Comparison of ENCODE assay signal across 25 cellular contexts in genomic region chr2:224241812-224242211, GRCh38.
"Had no signal": no experiment of that assay in that cellular context is flagged by ENCODE, and none has a peak within 500 bp of the region (broad histone marks: within the 10 kb centered on the region; RNA-seq: fewer than 3 reads in every experiment).

No MANE protein-coding gene starts in this region.

- H3K4me3 ChIP-seq: left lung, lower lobe of right lung, ovary, right atrium auricular region, skin epidermis, spleen, tibial nerve, vagina had no signal

- H3K36me3 Mint-ChIP-seq: immature natural killer cell; mesothelial cell of epicardium; naive B cell; stimulated activated effector memory CD8-positive, alpha-beta T cell treated with anti-CD3 and anti-CD28 coated beads, Interleukin-12 subunit alpha, Interleukin-12 subunit beta, amount 100 ng/mL, for 72 hours; type B pancreatic cell had no signal

- H3K27me3 ChIP-seq: ovary, right atrium auricular region, tibial nerve, vagina had no signal

- H3K36me3 ChIP-seq: left lung, lower lobe of right lung, ovary, right atrium auricular region, spleen, tibial nerve, vagina had no signal

- H3K27ac Mint-ChIP-seq: immature natural killer cell; mesothelial cell of epicardium; naive B cell; natural killer cell; progenitor cell of endocrine pancreas; stimulated activated effector memory CD8-positive, alpha-beta T cell treated with anti-CD3 and anti-CD28 coated beads, Interleukin-12 subunit alpha, Interleukin-12 subunit beta, amount 100 ng/mL, for 72 hours; stimulated activated naive CD8-positive, alpha-beta T cell treated with anti-CD3 and anti-CD28 coated beads, Interleukin-15, amount 100 ng/mL, for 72 hours; type B pancreatic cell had no signal

- H3K27ac ChIP-seq: left lung, lower lobe of right lung, ovary, right atrium auricular region, skin epidermis, spleen, tibial nerve, vagina had no signal

- H3K4me1 Mint-ChIP-seq: immature natural killer cell; naive B cell; natural killer cell; stimulated activated effector memory CD8-positive, alpha-beta T cell treated with anti-CD3 and anti-CD28 coated beads, Interleukin-12 subunit alpha, Interleukin-12 subunit beta, amount 100 ng/mL, for 72 hours; stimulated activated naive CD8-positive, alpha-beta T cell treated with anti-CD3 and anti-CD28 coated beads, Interleukin-15, amount 100 ng/mL, for 72 hours had no signal

- H3K9me3 Mint-ChIP-seq: natural killer cell; stimulated activated effector memory CD8-positive, alpha-beta T cell treated with anti-CD3 and anti-CD28 coated beads, Interleukin-12 subunit alpha, Interleukin-12 subunit beta, amount 100 ng/mL, for 72 hours; type B pancreatic cell had no signal

- H3K4me1 ChIP-seq: left lung, lower lobe of right lung, right atrium auricular region, spleen, vagina had no signal

- FAIRE-seq: islet of Langerhans, kidney had no signal

- ATAC-seq: left colon; left lung; lower lobe of right lung; natural killer cell; sciatic nerve; stimulated activated effector memory CD8-positive, alpha-beta T cell treated with anti-CD3 and anti-CD28 coated beads, Interleukin-12 subunit alpha, Interleukin-12 subunit beta, amount 100 ng/mL, for 72 hours; stimulated activated naive CD8-positive, alpha-beta T cell treated with anti-CD3 and anti-CD28 coated beads, Interleukin-15, amount 100 ng/mL, for 72 hours had no signal

- H3K27me3 Mint-ChIP-seq: progenitor cell of endocrine pancreas, type B pancreatic cell had no signal

- DNase-seq: hypothalamus; immature natural killer cell; kidney; left colon; left lung; lower lobe of right lung; mammary epithelial cell; naive B cell; natural killer cell; ovary; spleen; stimulated activated CD4-positive, alpha-beta T cell treated with anti-CD3 and anti-CD28 coated beads, Interleukin-4, amount 100 ng/mL, for 24 hours; stimulated activated naive CD4-positive, alpha-beta T cell treated with Interleukin-2 at 50 U/mL for 16 hours; stimulated activated naive CD8-positive, alpha-beta T cell treated with anti-CD3 and anti-CD28 coated beads, Interleukin-15, amount 100 ng/mL, for 72 hours; substantia nigra had no signal

- H3K4me3 Mint-ChIP-seq: immature natural killer cell; mesothelial cell of epicardium; naive B cell; natural killer cell; stimulated activated effector memory CD8-positive, alpha-beta T cell treated with anti-CD3 and anti-CD28 coated beads, Interleukin-12 subunit alpha, Interleukin-12 subunit beta, amount 100 ng/mL, for 72 hours; stimulated activated naive CD8-positive, alpha-beta T cell treated with anti-CD3 and anti-CD28 coated beads, Interleukin-15, amount 100 ng/mL, for 72 hours; type B pancreatic cell had no signal

- H3K9me3 ChIP-seq: left lung, lower lobe of right lung, ovary, right atrium auricular region, vagina had no signal
